ENCODE assay signal across 16 cellular contexts in genomic region chr7:92043098-92043497, GRCh38.
A peak's percentile ranks its signal among the peaks of the same experiment; 100 is the strongest.
DNase-seq lines count a peak whose midpoint lies in the region; ATAC-seq and TF ChIP-seq lines count a peak whose summit lies in the region.
"Had no signal": no experiment of that assay in that cellular context is flagged by ENCODE, and none has a peak within 500 bp of the region (broad histone marks: within the 10 kb centered on the region; RNA-seq: fewer than 3 reads in every experiment).

No MANE protein-coding gene starts in this region.

- POLR2A ChIA-PET in MCF 10A (lab: Yijun Ruan, JAX), result no interaction called here

- no peak overlapping the region for H3K27ac Mint-ChIP-seq in MCF 10A (ENCODE audit: low read depth, unreplicated experiment)
- H3K27ac Mint-ChIP-seq: CD8-positive, alpha-beta T cell had no signal

- no peak overlapping the region for H3K4me3 Mint-ChIP-seq in MCF 10A (ENCODE audit: unreplicated experiment)
- H3K4me3 Mint-ChIP-seq: CD8-positive, alpha-beta T cell had no signal

- no peak overlapping the region for H3K9ac ChIP-seq in endocrine pancreas (ENCODE audit: control insufficient read depth, insufficient read depth, low read length)

- H3K9me3 Mint-ChIP-seq in MCF 10A (ENCODE audit: unreplicated experiment), result no peaks in the 10 kb centered on the region
- H3K9me3 Mint-ChIP-seq: CD8-positive, alpha-beta T cell had no signal

- H3K27me3 ChIP-seq in endocrine pancreas (ENCODE audit: control insufficient read depth, insufficient read depth, low read length) (no peaks in the 10 kb centered on the region), right lobe of liver (no peaks in the 10 kb centered on the region), stomach (no peaks in the 10 kb centered on the region)
- H3K27me3 ChIP-seq: BE2C had no signal

- DNase-seq in Right ventricle myocardium superior (no peak), Right ventricle myocardium inferior (ENCODE audit: missing footprints) (no peak), right lobe of liver (no peak), stomach (no peak), MCF 10A (ENCODE audit: unreplicated experiment) (no peak), DMS114 treated with DMSO at 0.1 percent for 48 hours (lab: John Stamatoyannopoulos, UW; ENCODE audit: unreplicated experiment) (no peak)
- DNase-seq: 8988T; BE2C; CD8-positive, alpha-beta T cell; GF-D8; NCI-H187; NCI-H226; NCI-H524 treated with DMSO at 0.1 percent for 48 hours had no signal

- intact Hi-C loops in Right ventricle myocardium superior (cut with DNase I) (no loop called here), Right ventricle myocardium inferior (cut with DNase I) (loop anchor here (10.0 kb wide), 2 partner anchors 98 to 158 kb away; partner anchors contain the start of genes AKAP9 and MTERF1), right lobe of liver (cut with DNase I) (no loop called here), stomach (cut with DNase I; ENCODE audit: low total_unique reads) (no loop called here), MCF 10A (cut with micrococcal nuclease) (no loop called here)

- H3K27me3 Mint-ChIP-seq in MCF 10A (ENCODE audit: insufficient read depth, unreplicated experiment), result no peaks in the 10 kb centered on the region

- H3K36me3 Mint-ChIP-seq in MCF 10A (ENCODE audit: insufficient read depth, unreplicated experiment), result peaks cover 62% of the 10 kb centered on the region

- peak overlapping the region; percentile 68 for H3K4me3 ChIP-seq in endocrine pancreas (ENCODE audit: control insufficient read depth, insufficient read depth, low read length)
- H3K4me3 ChIP-seq in right lobe of liver, result peak overlapping the region; percentile 14 to 42 (median 41)
- H3K4me3 ChIP-seq in stomach, result no peak overlapping the region

- BruUV-seq in MCF 10A (replicated peaks; lab: Mats Ljungman, UMichigan), result no TSS peak

- CTCF ChIA-PET in MCF 10A (lab: Yijun Ruan, JAX), result no interaction called here

- H3K36me3 ChIP-seq in endocrine pancreas (ENCODE audit: control insufficient read depth, insufficient read depth, low read length) (no peaks in the 10 kb centered on the region), right lobe of liver (peaks cover 0 to 19% (median 2%) of the 10 kb centered on the region in 4 donors), stomach (peaks cover 20 to 76% (median 63%) of the 10 kb centered on the region in 4 donors)
- H3K36me3 ChIP-seq: BE2C had no signal

- peak overlapping the region; percentile 65 to 88 (median 66) for H3K27ac ChIP-seq in right lobe of liver
- peak overlapping the region in 4 of 5 donors; percentile 26 to 60 (median 46) for H3K27ac ChIP-seq in stomach

- WGBS in right lobe of liver (ENCODE audit: insufficient coverage, low coverage, low lambda C conversion rate, missing lambda C conversion rate), result 26% methylated on average over 2 of the region's 2 CpGs
- 64 to 68% (median 66%) methylated on average over 2 of the region's 2 CpGs for WGBS in stomach, 5 donors

- no peaks in the 10 kb centered on the region for H3K4me1 Mint-ChIP-seq in MCF 10A (ENCODE audit: insufficient read depth, unreplicated experiment)

- no peak for TF ChIP-seq EP300 in stomach (IDR thresholded peaks at IDR 0.05)

- TF ChIP-seq CTCF in right lobe of liver (IDR thresholded peaks at IDR 0.05) (no peak), stomach (IDR thresholded peaks at IDR 0.05) (no peak), MCF 10A (IDR thresholded peaks at IDR 0.05; ENCODE audit: unreplicated experiment) (no peak)

- ATAC-seq in Right ventricle myocardium superior (ENCODE audit: poor library complexity) (peak; percentile 36), Right ventricle myocardium inferior (no peak), right lobe of liver (peak; percentile 30 to 56 (median 52)), HG02884 (IDR thresholded peaks at IDR 0.05; ENCODE audit: unreplicated experiment) (no peak)
- ATAC-seq: CD8-positive, alpha-beta T cell; Panc1 had no signal

- H3K4me1 ChIP-seq in endocrine pancreas (ENCODE audit: control insufficient read depth, insufficient read depth, low read length), result peaks cover 21% of the 10 kb centered on the region
- peaks cover 0 to 18% (median 4%) of the 10 kb centered on the region in 4 donors for H3K4me1 ChIP-seq in right lobe of liver
- peaks cover 0 to 53% (median 16%) of the 10 kb centered on the region in 4 donors for H3K4me1 ChIP-seq in stomach
- H3K4me1 ChIP-seq: BE2C had no signal

- TF ChIP-seq POLR2A in right lobe of liver (IDR thresholded peaks at IDR 0.05) (no peak), stomach (IDR thresholded peaks at IDR 0.05) (no peak)

- H3K9me3 ChIP-seq in endocrine pancreas (ENCODE audit: control insufficient read depth, low read length) (no peaks in the 10 kb centered on the region), right lobe of liver (no peaks in the 10 kb centered on the region), stomach (no peaks in the 10 kb centered on the region)
- H3K9me3 ChIP-seq: BE2C had no signal

Comparison
In these comparisons a context has a peak if more than half of its experiments do, and no peak if none do; other contexts are left out.
1. ATAC-seq: peak in Right ventricle myocardium superior (single experiment) and right lobe of liver (4 of 4); none in Right ventricle myocardium inferior (single experiment) and HG02884 (single experiment).
2. H3K4me3 ChIP-seq: peak in endocrine pancreas (single experiment) and right lobe of liver (3 of 3); none in stomach (0 of 4).